26 cellular contexts compared by ENCODE assay signal in the genomic region with DNA sequence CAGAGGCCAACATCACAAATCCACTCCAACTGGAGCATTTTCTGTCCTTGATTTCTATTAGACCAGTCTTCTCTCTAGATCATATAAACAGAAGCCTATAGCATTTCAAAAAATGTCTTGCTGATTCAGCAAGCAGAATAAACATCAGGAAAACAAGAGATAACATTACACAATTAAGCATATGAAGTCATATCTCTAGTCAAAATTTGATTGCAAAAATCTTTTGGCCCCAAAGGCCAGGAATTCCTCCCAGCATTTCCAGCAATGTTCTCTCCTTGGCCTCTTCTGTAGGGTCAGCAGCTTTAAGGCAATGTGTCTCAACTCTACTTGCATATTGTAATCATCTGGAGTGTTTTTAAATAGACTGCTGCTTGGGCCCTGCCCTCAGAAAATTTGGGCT.
A peak's percentile ranks its signal among the peaks of the same experiment; 100 is the strongest.
DNase-seq lines count a peak whose midpoint lies in the region; ATAC-seq and TF ChIP-seq lines count a peak whose summit lies in the region.
"Had no signal": no experiment of that assay in that cellular context is flagged by ENCODE, and none has a peak within 500 bp of the region (broad histone marks: within the 10 kb centered on the region; RNA-seq: fewer than 3 reads in every experiment).

No MANE protein-coding gene starts in this region.

- H2AFZ ChIP-seq in IMR-90 (replicated peaks; ENCODE audit: low read length, poor library complexity) (no peak overlapping the region), neuronal stem cell (ENCODE audit: low read length) (peak overlapping the region; percentile 3)

- H3K9me1 ChIP-seq in IMR-90 (ENCODE audit: insufficient read depth, low read length), result no peaks in the 10 kb centered on the region

- H3K79me1 ChIP-seq in IMR-90 (ENCODE audit: low read depth in 1 of 2, low read length in 2 of 2) (no peaks in the 10 kb centered on the region), neuronal stem cell (ENCODE audit: low read depth, low read length) (no peaks in the 10 kb centered on the region)

- POLR2A ChIA-PET in IMR-90 (lab: Charles Lee; ENCODE audit: unreplicated experiment), result no interaction called here
- POLR2A ChIA-PET in RWPE1 (lab: Yijun Ruan, JAX; ENCODE audit: low non-redundant PET), result no interaction called here

- H3K4ac ChIP-seq in IMR-90 (ENCODE audit: low read depth, low read length) (no peak overlapping the region), neuronal stem cell (ENCODE audit: low read length) (no peak overlapping the region)

- H3K14ac ChIP-seq in IMR-90 (replicated peaks; ENCODE audit: low read depth, low read length), result no peak overlapping the region
- no peak overlapping the region for H3K14ac ChIP-seq in neuronal stem cell (ENCODE audit: low read length)

- H3K4me1 ChIP-seq in IMR-90 (ENCODE audit: control insufficient read depth, insufficient read depth, low read length) (peaks cover 11% of the 10 kb centered on the region), neuronal stem cell (ENCODE audit: control insufficient read depth in 2 of 2, insufficient read depth in 1 of 2, low read depth in 1 of 2, low read length in 2 of 2) (peaks cover 5 to 6% of the 10 kb centered on the region in 2 donors)

- no peak overlapping the region for H3K9ac ChIP-seq in IMR-90 (ENCODE audit: low read depth, low read length)
- no peak overlapping the region for H3K9ac ChIP-seq in neuronal stem cell (ENCODE audit: low read depth, low read length, poor library complexity)

- H3K9me3 ChIP-seq in IMR-90 (ENCODE audit: control insufficient read depth, insufficient read depth, low read length) (no peaks in the 10 kb centered on the region), neuronal stem cell (replicated peaks in 1 of 2; ENCODE audit: control insufficient read depth in 2 of 2, insufficient read depth in 1 of 2, low read depth in 1 of 2, low read length in 2 of 2) (no peaks in the 10 kb centered on the region)
- H3K9me3 ChIP-seq: esophagus muscularis mucosa, thoracic aorta had no signal

- CTCF ChIA-PET in IMR-90 (lab: Yijun Ruan, JAX), result interaction anchor here (0.6 kb wide), 1 partner anchor 55 kb away, joined by 4 read pairs; no protein-coding TSS in a partner anchor
- CTCF ChIA-PET in RWPE1 (lab: Yijun Ruan, JAX), result no interaction called here

- H3K23ac ChIP-seq in IMR-90 (ENCODE audit: low read depth, low read length) (no peak overlapping the region), neuronal stem cell (ENCODE audit: low read depth, low read length, poor library complexity) (no peak overlapping the region)

- H2BK120ac ChIP-seq in IMR-90 (ENCODE audit: low read depth, low read length) (no peak overlapping the region), neuronal stem cell (ENCODE audit: low read depth, low read length) (no peak overlapping the region)

- H4K8ac ChIP-seq in IMR-90 (ENCODE audit: low read depth in 2 of 2, low read length in 2 of 2) (no peak overlapping the region), neuronal stem cell (ENCODE audit: low read depth, low read length) (no peak overlapping the region)

- H2BK5ac ChIP-seq in IMR-90 (ENCODE audit: low read depth, low read length, poor library complexity, severe bottlenecking) (no peak overlapping the region), neuronal stem cell (ENCODE audit: low read length) (no peak overlapping the region)

- H2AK9ac ChIP-seq in IMR-90 (replicated peaks; ENCODE audit: low read depth, low read length, poor library complexity), result no peak overlapping the region

- intact Hi-C loops in IMR-90 (cut with micrococcal nuclease), result loop anchor here (5.0 kb wide), 1 partner anchor 145 kb away; no protein-coding TSS in a partner anchor
- intact Hi-C loops in left cardiac atrium (cut with DNase I), result no loop called here

- TF ChIP-seq CTCF in IMR-90 (conservative IDR thresholded peaks at IDR 0.05; ENCODE audit: low read depth, low read length) (no peak), choroid plexus epithelial cell (conservative IDR thresholded peaks at IDR 0.05; ENCODE audit: low read depth, low read length) (no peak), RWPE1 (conservative IDR thresholded peaks at IDR 0.05; ENCODE audit: low read depth) (no peak), GM13976 (IDR thresholded peaks at IDR 0.05; ENCODE audit: borderline replicate concordance, control extremely low read depth, extremely low read depth, insufficient read depth, missing control alignments) (no peak)

- H2BK15ac ChIP-seq in IMR-90 (ENCODE audit: low read depth, low read length), result no peak overlapping the region
- H2BK15ac ChIP-seq in neuronal stem cell (ENCODE audit: low read length), result no peak overlapping the region

- dilution Hi-C loops in IMR-90 (cut with HindIII; ENCODE audit: low sequenced_read_pairs, unreplicated experiment), result no loop called here

- no peaks in the 10 kb centered on the region for H3K27me3 ChIP-seq in IMR-90 (ENCODE audit: control insufficient read depth, insufficient read depth, low read length)
- no peaks in the 10 kb centered on the region for H3K27me3 ChIP-seq in neuronal stem cell (ENCODE audit: control insufficient read depth in 3 of 3, insufficient read depth in 3 of 3, low read depth in 1 of 3, low read length in 3 of 3)
- H3K27me3 ChIP-seq: esophagus muscularis mucosa had no signal

- BruUV-seq in IMR-90 (replicated peaks; lab: Mats Ljungman, UMichigan), result no TSS peak

- no peak for TF ChIP-seq POLR2A in IMR-90 (IDR thresholded peaks at IDR 0.05; ENCODE audit: low read depth, low read length)

- DNase-seq in IMR-90 (peak; percentile 47), choroid plexus epithelial cell (ENCODE audit: low read depth) (peak; percentile 68), left cardiac atrium (no peak), neuronal stem cell (ENCODE audit: low spot score) (no peak), RWPE1 (ENCODE audit: low spot score) (no peak), GM13976 (ENCODE audit: low spot score) (no peak)
- DNase-seq: activated CD4-positive, alpha-beta T cell treated with anti-CD3 and anti-CD28 coated beads, Interleukin-2, amount 50 U/mL, for 48 hours; activated CD8-positive, alpha-beta memory T cell treated with anti-CD3 and anti-CD28 coated beads, Interleukin-2, amount 50 U/mL, for 4 hours; effector memory CD4-positive, alpha-beta T cell; HCEC 1CT; kidney glomerular epithelial cell; naive B cell; NCI-H1105; NCI-H2029 treated with DMSO at 0.1 percent for 48 hours; NCI-H345; NCI-H774; OCI-M1; SHP77; stimulated activated CD4-positive, alpha-beta T cell treated with anti-CD3 and anti-CD28 coated beads, Interleukin-4, amount 100 ng/mL, for 4 hours; stimulated activated naive CD4-positive, alpha-beta T cell had no signal

- H3K56ac ChIP-seq in IMR-90 (ENCODE audit: extremely low read depth, insufficient read depth, low read length), result no peak overlapping the region

- H3K18ac ChIP-seq in IMR-90 (ENCODE audit: low read depth, low read length) (no peak overlapping the region; the same call in 1 of the 2 replicates), neuronal stem cell (ENCODE audit: low read length) (no peak overlapping the region)

- H2AK5ac ChIP-seq in IMR-90 (ENCODE audit: low read depth, low read length) (no peak overlapping the region), neuronal stem cell (ENCODE audit: low read depth, low read length) (no peak overlapping the region)

- H3K4me3 ChIP-seq in IMR-90 (ENCODE audit: insufficient read depth, low read depth, low read length) (no peak overlapping the region), choroid plexus epithelial cell (ENCODE audit: low read depth, low read length) (no peak overlapping the region), neuronal stem cell (ENCODE audit: low read length in 2 of 2) (no peak overlapping the region)
- H3K4me3 ChIP-seq: esophagus muscularis mucosa, thoracic aorta had no signal

- H3K27ac ChIP-seq in IMR-90 (ENCODE audit: insufficient read depth, low read length) (peak overlapping the region; percentile 92; the same call in 1 of the 2 replicates), neuronal stem cell (replicated peaks; ENCODE audit: low read length) (no peak overlapping the region), RWPE1 (no peak overlapping the region)
- H3K27ac ChIP-seq: C4-2B, esophagus muscularis mucosa, thoracic aorta had no signal

- in situ Hi-C loops in IMR-90 (cut with MboI; ENCODE audit: low sequenced_read_pairs) (no loop called here), GM13976 (cut with MboI; ENCODE audit: low sequenced_read_pairs, unreplicated experiment) (no loop called here)

- ATAC-seq in IMR-90 (ENCODE audit: low read depth), result peak; percentile 88
- ATAC-seq in left cardiac atrium, result peak; percentile 67 to 87
- no peak for ATAC-seq in HG02798 (IDR thresholded peaks at IDR 0.05; ENCODE audit: poor library complexity, unreplicated experiment)
- ATAC-seq in HG02870 (IDR thresholded peaks at IDR 0.05; ENCODE audit: unreplicated experiment), result no peak
- ATAC-seq: activated T-helper 17 cell treated with anti-CD3 and anti-CD28 coated beads, Interleukin-2, amount 50 U/mL, for 72 hours had no signal

- TF ChIP-seq RAD21 in IMR-90 (IDR thresholded peaks at IDR 0.05; ENCODE audit: low read length), result no peak

- no peak overlapping the region for H4K91ac ChIP-seq in IMR-90 (ENCODE audit: insufficient read depth, low read depth, low read length)
- no peak overlapping the region for H4K91ac ChIP-seq in neuronal stem cell (ENCODE audit: low read depth, low read length, poor library complexity)

- H2BK20ac ChIP-seq in IMR-90 (ENCODE audit: low read depth, low read length), result no peak overlapping the region

- H3K36me3 ChIP-seq in IMR-90 (ENCODE audit: control insufficient read depth, insufficient read depth, low read length) (no peaks in the 10 kb centered on the region), neuronal stem cell (replicated peaks in 1 of 2; ENCODE audit: control insufficient read depth in 2 of 2, insufficient read depth in 2 of 2, low read length in 2 of 2) (no peaks in the 10 kb centered on the region)
- H3K36me3 ChIP-seq: esophagus muscularis mucosa, thoracic aorta had no signal

- no peaks in the 10 kb centered on the region for H4K20me1 ChIP-seq in IMR-90 (ENCODE audit: insufficient read depth, low read length)

- H4K5ac ChIP-seq in IMR-90 (ENCODE audit: low read depth, low read length), result no peak overlapping the region; the same call in 1 of the 2 replicates

- no peak overlapping the region for H3K4me2 ChIP-seq in IMR-90 (ENCODE audit: low read depth, low read length)
- no peak overlapping the region for H3K4me2 ChIP-seq in neuronal stem cell (ENCODE audit: insufficient read depth, low read length, poor library complexity, severe bottlenecking)

- H2BK12ac ChIP-seq in neuronal stem cell (ENCODE audit: low read length), result no peak overlapping the region

TF ChIP-seq in IMR-90, 13 proteins besides CTCF, POLR2A, EP300 and RAD21:
- TF ChIP-seq MXI1 (IDR thresholded peaks at IDR 0.05; ENCODE audit: borderline replicate concordance, low read depth, low read length) (no peak), CEBPB (IDR thresholded peaks at IDR 0.05; ENCODE audit: low read depth, low read length) (0 out of 2 replicates have a peak, but pooled peaks have one; percentile 12), RFX5 (IDR thresholded peaks at IDR 0.05; ENCODE audit: low read depth, low read length) (no peak), SMC3 (IDR thresholded peaks at IDR 0.05; ENCODE audit: low read depth, low read length) (no peak), MAFK (IDR thresholded peaks at IDR 0.05; ENCODE audit: low read depth, low read length) (peak; percentile 62), BHLHE40 (IDR thresholded peaks at IDR 0.05; ENCODE audit: low read depth, low read length) (no peak)

Comparison
In these comparisons a context has a peak if more than half of its experiments do, and no peak if none do; other contexts are left out.
1. ATAC-seq: peak in IMR-90 (single experiment) and left cardiac atrium (2 of 2); none in HG02798 (single experiment) and HG02870 (single experiment).
2. DNase-seq: peak in IMR-90 (single experiment) and choroid plexus epithelial cell (single experiment); none in left cardiac atrium (single experiment), neuronal stem cell (single experiment), RWPE1 (single experiment) and GM13976 (single experiment).